8 cellular contexts compared by ENCODE assay signal in genomic region chr11:64876226-64876750, GRCh38. TPM values are rescaled to one million over a fixed set of nuclear protein-coding genes. Genes with fewer than 3 reads are reported as not detected.
DNase-seq lines count a peak whose midpoint lies in the region; ATAC-seq and TF ChIP-seq lines count a peak whose summit lies in the region.

No MANE protein-coding gene starts in this region.

- H3K36me3 Mint-ChIP-seq in T-helper 2 cell treated with Interferon-gamma antibody and Interleukin-4, amounts not matched to agents 5 μg/mL and 100 μg/mL, for 36 hours (ENCODE audit: low read depth), result peaks cover 52% of the 10 kb centered on the region

- peaks cover 66% of the 10 kb centered on the region for H3K4me1 Mint-ChIP-seq in T-helper 2 cell treated with Interferon-gamma antibody and Interleukin-4, amounts not matched to agents 5 μg/mL and 100 μg/mL, for 36 hours (ENCODE audit: low read depth)

- intact Hi-C loops in left colon (cut with DNase I, micrococcal nuclease), result no loop called here

- peak overlapping the region; percentile 79 for H3K27ac Mint-ChIP-seq in T-helper 2 cell treated with Interferon-gamma antibody and Interleukin-4, amounts not matched to agents 5 μg/mL and 100 μg/mL, for 36 hours

- no peak for ATAC-seq in left colon

- no peaks in the 10 kb centered on the region for H3K9me3 Mint-ChIP-seq in T-helper 2 cell treated with Interferon-gamma antibody and Interleukin-4, amounts not matched to agents 5 μg/mL and 100 μg/mL, for 36 hours

- in situ Hi-C loops in G401 (cut with HindIII; ENCODE audit: low sequenced_read_pairs), result no loop called here

- H3K4me3 ChIP-seq in fibroblast of mammary gland (ENCODE audit: control insufficient read depth, low read depth, low read length), result peak overlapping the region; percentile 95

- peak overlapping the region; percentile 97 for H3K4me3 Mint-ChIP-seq in T-helper 2 cell treated with Interferon-gamma antibody and Interleukin-4, amounts not matched to agents 5 μg/mL and 100 μg/mL, for 36 hours

- no peak for TF ChIP-seq CTCF in fibroblast of mammary gland (conservative IDR thresholded peaks at IDR 0.05; ENCODE audit: control insufficient read depth, insufficient read depth, low read depth, low read length)

- peak; percentile 51 for DNase-seq in G401 (ENCODE audit: low spot score)
- DNase-seq in T-helper 2 cell treated with Interferon-gamma antibody and Interleukin-4, amounts not matched to agents 5 μg/mL and 100 μg/mL, for 36 hours (ENCODE audit: low spot score), result peak; percentile 64
- DNase-seq in fibroblast of mammary gland (ENCODE audit: low read depth), result no peak
- peak; percentile 77 for DNase-seq in putamen (ENCODE audit: low spot score)
- DNase-seq in left colon, result no peak
- no peak for DNase-seq in SW 1271 (lab: John Stamatoyannopoulos, UW)
- no peak for DNase-seq in NCI-H1694 treated with DMSO at 0.1 percent for 48 hours (lab: John Stamatoyannopoulos, UW)
- DNase-seq in NCI-H1436 treated with DMSO at 0.1 percent for 48 hours (lab: John Stamatoyannopoulos, UW), result no peak

- no peaks in the 10 kb centered on the region for H3K27me3 Mint-ChIP-seq in T-helper 2 cell treated with Interferon-gamma antibody and Interleukin-4, amounts not matched to agents 5 μg/mL and 100 μg/mL, for 36 hours (ENCODE audit: low read depth)

RNA-seq across cellular contexts. Expression of gene EHD1, which starts 2.1 kb away (rescaled TPM):
- 25.3 and 32.4 TPM in 2 replicates for total RNA-seq in G401 (2014; rRNA removed; shearing (Covaris generic))
- total RNA-seq in left colon, result 10 to 100 TPM; 76.1 to 91.5 TPM

RNA-seq across cellular contexts. Expression of gene CDC42BPG, which starts 31.8 kb away (rescaled TPM):
- total RNA-seq in G401 (2014; rRNA removed; shearing (Covaris generic)), result 1.6 and 2.3 TPM in 2 replicates
- total RNA-seq in left colon, result 10 to 100 TPM; 44.5 to 45.5 TPM

RNA-seq across cellular contexts. Expression of gene ATG2A, which starts 40.7 kb away (rescaled TPM):
- 15.8 and 20.5 TPM in 2 replicates for total RNA-seq in G401 (2014; rRNA removed; shearing (Covaris generic))
- total RNA-seq in left colon, result 10 to 100 TPM; 25.3 to 43.4 TPM

RNA-seq across cellular contexts. Expression of gene PPP2R5B, which starts 48.2 kb away (rescaled TPM):
- 11.7 and 20.5 TPM in 2 replicates for total RNA-seq in G401 (2014; rRNA removed; shearing (Covaris generic))
- 10 to 100 TPM; 25.1 to 39.6 TPM for total RNA-seq in left colon

RNA-seq across cellular contexts. Expression of gene GPHA2, which starts 59.4 kb away (rescaled TPM):
- total RNA-seq in G401 (2014; rRNA removed; shearing (Covaris generic)), result 0.54 and 0.80 TPM in 2 replicates
- total RNA-seq in left colon, result not detected

Comparison
In these comparisons a context has a peak if more than half of its experiments do, and no peak if none do; other contexts are left out.
1. DNase-seq: peak in G401 (single experiment), T-helper 2 cell treated with Interferon-gamma antibody and Interleukin-4, amounts not matched to agents 5 μg/mL and 100 μg/mL, for 36 hours (single experiment) and putamen (single experiment); none in fibroblast of mammary gland (single experiment), left colon (0 of 2), SW 1271 (0 of 2), NCI-H1694 treated with DMSO at 0.1 percent for 48 hours (single experiment) and NCI-H1436 treated with DMSO at 0.1 percent for 48 hours (single experiment).
2. RNA of gene CDC42BPG, which starts 31.8 kb away (total RNA-seq): 44.5 to 45.5 TPM in left colon; 1.6 to 2.3 TPM in G401; every median in the first group is over 10 times any median in the second.